8 cellular contexts compared by ENCODE assay signal in the genomic region with DNA sequence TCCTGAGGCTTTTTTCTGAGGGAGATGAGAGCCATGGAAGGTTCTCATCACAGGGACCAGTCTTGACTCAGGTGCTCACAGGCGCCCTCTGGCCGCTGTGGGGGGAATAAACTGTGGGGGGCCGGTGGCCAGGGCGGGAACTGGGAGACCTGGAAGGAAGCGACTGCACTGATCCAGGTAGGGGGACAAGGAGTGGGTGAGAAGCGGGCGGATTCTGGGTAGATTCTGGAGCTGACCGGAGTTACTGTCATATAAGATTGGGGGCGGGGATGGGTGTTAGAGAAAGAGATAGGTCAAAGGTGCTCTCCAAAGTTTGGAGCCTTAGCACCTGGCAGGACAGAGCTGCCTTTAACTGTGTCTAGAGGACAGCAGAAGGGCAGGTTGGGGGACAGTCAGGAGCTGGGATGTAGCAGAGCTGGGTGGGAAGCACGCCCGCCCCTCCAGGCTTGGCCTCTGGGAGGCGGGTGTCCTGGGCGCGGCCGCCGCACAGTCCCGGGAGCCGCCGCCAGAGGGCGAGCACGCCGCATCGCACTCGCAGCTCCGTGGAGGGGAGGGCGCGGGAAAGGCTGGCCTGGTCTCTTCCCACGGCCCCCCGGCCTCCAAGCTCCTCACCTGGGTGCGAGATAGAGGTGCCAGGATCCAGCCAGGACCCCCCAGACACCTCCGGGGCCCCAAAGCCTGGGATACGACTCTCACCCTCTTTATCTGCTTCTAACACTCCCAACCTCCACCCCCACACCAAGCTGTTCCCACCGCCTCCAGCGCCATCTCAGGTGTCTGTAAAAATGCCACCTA. TPM values are rescaled to one million over a fixed set of nuclear protein-coding genes. Genes with fewer than 3 reads are reported as not detected.
DNase-seq lines count a peak whose midpoint lies in the region; ATAC-seq and TF ChIP-seq lines count a peak whose summit lies in the region.

No MANE protein-coding gene starts in this region.

- H3K36me3 ChIP-seq in liver (ENCODE audit: control insufficient read depth in 4 of 4, insufficient read depth in 3 of 4, low read depth in 1 of 4, low read length in 3 of 4) = no peaks in the 10 kb centered on the region

- ATAC-seq in HG02970 (IDR thresholded peaks at IDR 0.05; ENCODE audit: low FRiP score, unreplicated experiment) (peak; percentile 77), HG03135 (IDR thresholded peaks at IDR 0.05; ENCODE audit: unreplicated experiment) (no peak)

- H3K27ac ChIP-seq in coronary artery (peak overlapping the region; percentile 54 to 81), liver (ENCODE audit: low read depth in 1 of 2, low read length in 2 of 2) (no peak overlapping the region)

- TF ChIP-seq CTCF in coronary artery (IDR thresholded peaks at IDR 0.05) = peak; percentile 92
- peak; percentile 91 for TF ChIP-seq CTCF in liver (IDR thresholded peaks at IDR 0.05; ENCODE audit: low read depth, low read length, missing input control)

- DNase-seq in G401 (ENCODE audit: low spot score) (peak; percentile 75), NCI-H446 treated with DMSO at 0.1 percent for 48 hours (lab: John Stamatoyannopoulos, UW) (peak; percentile 51), coronary artery (ENCODE audit: low spot score) (peak; percentile 85)
- DNase-seq in activated CD4-positive, alpha-beta T cell treated with anti-CD3 and anti-CD28 coated beads for 4 hours = peak; percentile 71 to 84
- DNase-seq in stimulated activated CD4-positive, alpha-beta T cell treated with anti-CD3 and anti-CD28 coated beads, Interleukin-2, amount 100 ng/mL, for 48 hours = peak; percentile 88 to 90

- H3K4me1 ChIP-seq in liver (ENCODE audit: control insufficient read depth in 4 of 4, insufficient read depth in 4 of 4, low read length in 3 of 4) = peaks cover 0 to 15% (median 10%) of the 10 kb centered on the region in 4 donors

- H3K9me3 ChIP-seq in liver (ENCODE audit: control insufficient read depth in 4 of 4, low read length in 3 of 4) = no peaks in the 10 kb centered on the region

- peak overlapping the region; percentile 29 to 84 for H3K9ac ChIP-seq in liver (ENCODE audit: low read depth in 1 of 2, low read length in 2 of 2)

- no peaks in the 10 kb centered on the region for H3K27me3 ChIP-seq in liver (ENCODE audit: control insufficient read depth in 4 of 4, insufficient read depth in 4 of 4, low read length in 3 of 4)

- H3K4me3 ChIP-seq in coronary artery = peak overlapping the region; percentile 75
- H3K4me3 ChIP-seq in liver (ENCODE audit: low read depth in 1 of 3, low read length in 3 of 3) = peak overlapping the region in 2 of 3 donors; percentile 44 to 75

- TF ChIP-seq RAD21 in liver (IDR thresholded peaks at IDR 0.05) = peak; percentile 67

- in situ Hi-C loops in G401 (cut with HindIII; ENCODE audit: low sequenced_read_pairs) = no loop called here

- WGBS in liver = 1% methylated on average over 34 of the region's 34 CpGs

TF ChIP-seq in liver, 16 proteins besides CTCF, POLR2A, EP300 and RAD21:
- TF ChIP-seq GABPA (IDR thresholded peaks at IDR 0.05 in 1 of 2, conservative IDR thresholded peaks at IDR 0.05 in 1 of 2) = no peak
- no peak for TF ChIP-seq REST (IDR thresholded peaks at IDR 0.05)
- TF ChIP-seq SP1 (IDR thresholded peaks at IDR 0.05) = no peak
- no peak for TF ChIP-seq RXRA (IDR thresholded peaks at IDR 0.05)
- TF ChIP-seq HNF4G (IDR thresholded peaks at IDR 0.05) = no peak
- no peak for TF ChIP-seq EGR1 (IDR thresholded peaks at IDR 0.05; ENCODE audit: low read depth in 2 of 2)
- TF ChIP-seq FOXA1 (IDR thresholded peaks at IDR 0.05) = no peak
- no peak for TF ChIP-seq HNF4A (conservative IDR thresholded peaks at IDR 0.05)
- TF ChIP-seq TAF1 (conservative IDR thresholded peaks at IDR 0.05) = no peak
- no peak for TF ChIP-seq YY1 (IDR thresholded peaks at IDR 0.05)
- TF ChIP-seq NR2F2 (IDR thresholded peaks at IDR 0.05) = no peak
- no peak for TF ChIP-seq ATF3 (IDR thresholded peaks at IDR 0.05)
- TF ChIP-seq, protein P1, sequence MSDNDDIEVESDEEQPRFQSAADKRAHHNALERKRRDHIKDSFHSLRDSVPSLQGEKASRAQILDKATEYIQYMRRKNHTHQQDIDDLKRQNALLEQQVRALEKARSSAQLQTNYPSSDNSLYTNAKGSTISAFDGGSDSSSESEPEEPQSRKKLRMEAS (IDR thresholded peaks at IDR 0.05) = no peak

RNA-seq across cellular contexts. Expression of gene DAND5, which starts 4.2 kb away (rescaled TPM):
- total RNA-seq in G401 (2014; rRNA removed; shearing (Covaris generic)) = 0.18 TPM in 1 of 2 replicates, not detected in the other
- total RNA-seq in liver = under 1 TPM in 1 of 2 donors, not detected in 1; 0.23 TPM
- polyA plus RNA-seq in liver = not detected

RNA-seq across cellular contexts. Expression of gene GADD45GIP1, which starts 8.2 kb away (rescaled TPM):
- total RNA-seq in G401 (2014; rRNA removed; shearing (Covaris generic)) = 79.7 and 124 TPM in 2 replicates
- total RNA-seq in liver = 10 to 100 TPM in 1 of 2 donors, 1 to 10 TPM in 1; 8.4 to 22.1 TPM
- 10 to 100 TPM; 23.6 to 54.2 TPM for polyA plus RNA-seq in liver

RNA-seq across cellular contexts. Expression of gene RAD23A, which starts 19.6 kb away (rescaled TPM):
- 76.4 and 88.8 TPM in 2 replicates for total RNA-seq in G401 (2014; rRNA removed; shearing (Covaris generic))
- total RNA-seq in liver = 100 to 1,000 TPM in 1 of 2 donors, 10 to 100 TPM in 1; 42.9 to 112 TPM
- polyA plus RNA-seq in liver = 10 to 100 TPM; 45.0 to 88.6 TPM

RNA-seq across cellular contexts. Expression of gene CALR, which starts 26.8 kb away (rescaled TPM):
- 1,471 and 1,755 TPM in 2 replicates for total RNA-seq in G401 (2014; rRNA removed; shearing (Covaris generic))
- total RNA-seq in liver = 1,000 to 10,000 TPM in 1 of 2 donors, 100 to 1,000 TPM in 1; 618 to 1,316 TPM
- polyA plus RNA-seq in liver = 1,000 to 10,000 TPM in 1 of 2 donors, 100 to 1,000 TPM in 1; 913 to 1,228 TPM

RNA-seq across cellular contexts. Expression of gene NFIX, which starts 30.1 kb away (rescaled TPM):
- 0.86 and 3.6 TPM in 2 replicates for total RNA-seq in G401 (2014; rRNA removed; shearing (Covaris generic))
- 10 to 100 TPM; 10.3 to 18.4 TPM for total RNA-seq in liver
- polyA plus RNA-seq in liver = 10 to 100 TPM in 1 of 2 donors, 1 to 10 TPM in 1; 3.3 to 14.8 TPM

Comparison
In these comparisons a context has a peak if more than half of its experiments do, and no peak if none do; other contexts are left out.
1. H3K27ac ChIP-seq: peak in coronary artery (2 of 2); none in liver (0 of 2).
2. Peak in every context shown above with its lines, with median percentiles within 50 percentile points of each other: DNase-seq.